Comparison of ENCODE assay signal across 19 cellular contexts in genomic region chr3:131283862-131284261, GRCh38.
"Had no signal": no experiment of that assay in that cellular context is flagged by ENCODE, and none has a peak within 500 bp of the region (broad histone marks: within the 10 kb centered on the region; RNA-seq: fewer than 3 reads in every experiment).

No MANE protein-coding gene starts in this region.

- H3K27me3 ChIP-seq: colonic mucosa, esophagus muscularis mucosa, tibial artery had no signal

- H3K36me3 Mint-ChIP-seq: activated naive CD4-positive, alpha-beta T cell treated with anti-CD3 and anti-CD28 coated beads, Interleukin-2, amount 50 U/mL, for 72 hours had no signal

- H3K36me3 ChIP-seq: colonic mucosa, esophagus muscularis mucosa, tibial artery had no signal

- FAIRE-seq: urothelium cell line had no signal

- H3K4me1 Mint-ChIP-seq: naive thymus-derived CD4-positive, alpha-beta T cell; stimulated activated memory B cell treated with anti-CD40 and anti-IgM and Interleukin-4, amounts not matched to agents 10 μg/mL and 1 μg/mL and 100 μg/mL, for 72 hours had no signal

- H3K27ac ChIP-seq: colonic mucosa, esophagus muscularis mucosa, tibial artery had no signal

- H3K27me3 Mint-ChIP-seq: stimulated activated memory B cell treated with anti-CD40 and anti-IgM and Interleukin-4, amounts not matched to agents 10 μg/mL and 1 μg/mL and 100 μg/mL, for 72 hours had no signal

- H3K4me3 Mint-ChIP-seq: activated CD8-positive, alpha-beta T cell treated with anti-CD3 and anti-CD28 coated beads, Interleukin-2, amount 10 ng/mL, durations not matched to agents 7 days and 5 days; activated T-cell treated with anti-CD3 and anti-CD28 coated beads, Interleukin-2, amount 50 U/mL, for 72 hours; naive thymus-derived CD4-positive, alpha-beta T cell; stimulated activated memory B cell treated with anti-CD40 and anti-IgM and Interleukin-4, amounts not matched to agents 10 μg/mL and 1 μg/mL and 100 μg/mL, for 72 hours had no signal

- H3K4me3 ChIP-seq: colonic mucosa, esophagus muscularis mucosa, mucosa of descending colon, tibial artery had no signal

- ATAC-seq: activated CD8-positive, alpha-beta T cell treated with anti-CD3 and anti-CD28 coated beads, Interleukin-2, amount 10 ng/mL, durations not matched to agents 7 days and 5 days; activated naive CD4-positive, alpha-beta T cell treated with anti-CD3 and anti-CD28 coated beads, Interleukin-2, amount 50 U/mL, for 72 hours; activated T-cell treated with anti-CD3 and anti-CD28 coated beads, Interleukin-2, amount 50 U/mL, for 72 hours; left colon; mucosa of descending colon; naive thymus-derived CD4-positive, alpha-beta T cell; stimulated activated memory B cell treated with anti-CD40 and anti-IgM and Interleukin-4, amounts not matched to agents 10 μg/mL and 1 μg/mL and 100 μg/mL, for 72 hours had no signal

- H3K27ac Mint-ChIP-seq: activated CD8-positive, alpha-beta T cell treated with anti-CD3 and anti-CD28 coated beads, Interleukin-2, amount 10 ng/mL, durations not matched to agents 7 days and 5 days; activated naive CD4-positive, alpha-beta T cell treated with anti-CD3 and anti-CD28 coated beads, Interleukin-2, amount 50 U/mL, for 72 hours; activated T-cell treated with anti-CD3 and anti-CD28 coated beads, Interleukin-2, amount 50 U/mL, for 72 hours; naive thymus-derived CD4-positive, alpha-beta T cell; stimulated activated memory B cell treated with anti-CD40 and anti-IgM and Interleukin-4, amounts not matched to agents 10 μg/mL and 1 μg/mL and 100 μg/mL, for 72 hours had no signal

- H3K4me1 ChIP-seq: colonic mucosa, esophagus muscularis mucosa had no signal

- H3K9me3 Mint-ChIP-seq: activated naive CD4-positive, alpha-beta T cell treated with anti-CD3 and anti-CD28 coated beads, Interleukin-2, amount 50 U/mL, for 72 hours; activated T-cell treated with anti-CD3 and anti-CD28 coated beads, Interleukin-2, amount 50 U/mL, for 72 hours; naive thymus-derived CD4-positive, alpha-beta T cell had no signal

- DNase-seq: activated CD4-positive, alpha-beta T cell treated with anti-CD3 and anti-CD28 coated beads for 48 hours; activated CD8-positive, alpha-beta memory T cell treated with anti-CD3 and anti-CD28 coated beads, Interleukin-2, amount 50 U/mL, for 4 hours; activated CD8-positive, alpha-beta T cell treated with anti-CD3 and anti-CD28 coated beads, Interleukin-2, amount 10 ng/mL, durations not matched to agents 7 days and 5 days; activated gamma-delta T cell; activated T-cell treated with anti-CD3 and anti-CD28 coated beads, Interleukin-2, amount 50 U/mL, for 72 hours; central memory CD4-positive, alpha-beta T cell; colonic mucosa; hypothalamus; left colon; mucosa of descending colon; naive thymus-derived CD4-positive, alpha-beta T cell; posterior cingulate gyrus; stimulated activated CD4-positive, alpha-beta T cell treated with anti-CD3 and anti-CD28 coated beads, Interleukin-2, amount 100 ng/mL, for 48 hours; T-helper 2 cell; tibial artery had no signal

- H3K9me3 ChIP-seq: colonic mucosa, esophagus muscularis mucosa, mucosa of descending colon, tibial artery had no signal
